Comparison of ENCODE assay signal across 1 cellular context in genomic region chr5:33312631-33313030, GRCh38.
TF ChIP-seq lines count a peak whose summit lies in the region.

No MANE protein-coding gene starts in this region.

TF ChIP-seq in A549, 52 proteins besides CTCF, POLR2A, EP300 and RAD21:
- TF ChIP-seq HMGXB4 (CRISPR knock-in tag; IDR thresholded peaks at IDR 0.05; ENCODE audit: borderline replicate concordance) (no peak), RNF2 (IDR thresholded peaks at IDR 0.05; ENCODE audit: borderline replicate concordance, low read depth) (no peak), MYC (IDR thresholded peaks at IDR 0.05; ENCODE audit: borderline replicate concordance, low read length) (no peak), REST (IDR thresholded peaks at IDR 0.05) (no peak), E2F6 (IDR thresholded peaks at IDR 0.05; ENCODE audit: borderline replicate concordance, low read depth) (no peak), CBX8 (IDR thresholded peaks at IDR 0.05) (no peak), HOXA7 (CRISPR knock-in tag; IDR thresholded peaks at IDR 0.05) (no peak), ESRRA (IDR thresholded peaks at IDR 0.05; ENCODE audit: borderline replicate concordance, low read length) (no peak), CHD2 (IDR thresholded peaks at IDR 0.05; ENCODE audit: low read length, partially characterized antibody) (no peak), EHF (CRISPR knock-in tag; IDR thresholded peaks at IDR 0.05) (no peak), PHF8 (IDR thresholded peaks at IDR 0.05; ENCODE audit: borderline replicate concordance, low read depth) (no peak), HOXB5 (CRISPR knock-in tag; IDR thresholded peaks at IDR 0.05) (no peak), TP53 (CRISPR knock-in tag; IDR thresholded peaks at IDR 0.05) (no peak), ELK1 (IDR thresholded peaks at IDR 0.05; ENCODE audit: low read depth, low read length) (no peak)
